8 cellular contexts compared by ENCODE assay signal in the genomic region with DNA sequence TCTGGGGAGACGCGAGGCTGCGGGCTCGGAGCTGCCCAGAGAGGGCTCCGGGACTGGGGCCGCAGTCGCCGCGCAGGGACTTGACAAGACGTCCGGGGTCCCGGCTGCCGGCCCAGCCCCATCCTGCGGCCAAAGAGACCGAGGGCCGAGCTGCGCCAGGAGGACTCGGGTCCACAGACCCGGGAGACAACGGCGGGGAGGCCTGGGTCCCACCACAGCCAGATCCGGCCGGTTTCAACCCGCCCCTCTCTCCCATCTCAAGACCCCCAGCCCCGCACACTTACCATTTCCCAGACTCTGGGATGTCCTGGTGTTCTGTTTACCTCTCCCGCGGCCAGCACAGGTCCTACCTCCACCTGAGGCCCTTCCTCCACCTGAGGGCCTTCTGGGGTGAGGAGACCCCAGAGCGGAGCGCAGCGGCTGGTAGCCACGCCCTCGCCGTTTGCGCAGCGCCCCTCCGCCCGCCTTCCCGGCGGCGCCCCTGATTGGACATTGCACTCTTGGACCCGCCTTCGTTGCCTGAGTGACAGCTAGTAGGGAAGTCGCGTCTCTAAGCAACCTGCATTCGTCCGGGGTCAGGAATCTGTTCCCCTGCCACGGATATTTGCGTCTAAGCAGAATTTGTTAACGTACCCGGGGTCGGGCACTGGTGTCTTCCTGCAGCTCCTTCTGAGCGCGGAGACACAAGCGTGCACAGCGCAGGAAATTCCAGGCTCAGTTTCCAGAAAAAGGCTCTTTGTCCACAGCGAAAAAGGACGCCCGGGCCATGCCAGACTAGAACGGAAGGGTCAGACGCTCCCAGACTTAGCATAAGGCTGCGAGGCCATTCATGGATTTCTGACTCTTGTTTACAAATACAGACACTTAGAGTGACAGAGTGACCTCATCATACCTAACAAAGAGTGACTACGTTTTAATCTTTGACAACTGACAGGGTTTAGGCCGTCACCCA. TPM values are rescaled to one million over a fixed set of nuclear protein-coding genes. Genes with fewer than 3 reads are reported as not detected.
DNase-seq lines count a peak whose midpoint lies in the region; ATAC-seq and TF ChIP-seq lines count a peak whose summit lies in the region.

A gene (minus strand): TSS at position 446 of the 952 bp plus-strand sequence. CDS start 159 bp downstream, at position 287.

- TF ChIP-seq CTCF in GM10248 (IDR thresholded peaks at IDR 0.05; ENCODE audit: control extremely low read depth, extremely low read depth, low read depth, missing control alignments) (no peak), ascending aorta (IDR thresholded peaks at IDR 0.05) (no peak), psoas muscle (IDR thresholded peaks at IDR 0.05) (no peak)

- WGBS in right cardiac atrium, result under 1% methylated on average over 63 of the region's 63 CpGs
- WGBS in psoas muscle, 3 donors, result 1 to 2% (median 1%) methylated on average over 56 to 63 of the region's 63 CpGs
- WGBS in urinary bladder, result under 1% methylated on average over 63 of the region's 63 CpGs

- peaks cover 0 to 15% of the 10 kb centered on the region in 2 donors for H3K4me1 ChIP-seq in ascending aorta
- H3K4me1 ChIP-seq in right cardiac atrium (ENCODE audit: control insufficient read depth, insufficient read depth, low read length), result no peaks in the 10 kb centered on the region
- H3K4me1 ChIP-seq in psoas muscle, result peaks cover 15% of the 10 kb centered on the region
- H3K4me1 ChIP-seq in urinary bladder (ENCODE audit: insufficient read depth), result no peaks in the 10 kb centered on the region

- H3K27me3 ChIP-seq in ascending aorta (no peaks in the 10 kb centered on the region), right cardiac atrium (ENCODE audit: control insufficient read depth, insufficient read depth) (no peaks in the 10 kb centered on the region), psoas muscle (ENCODE audit: insufficient read depth in 3 of 3, low read length in 2 of 3) (no peaks in the 10 kb centered on the region)

- peak; percentile 82 for ATAC-seq in HG02571 (IDR thresholded peaks at IDR 0.05; ENCODE audit: unreplicated experiment)
- ATAC-seq in T-helper 17 cell, result peak; percentile 99
- ATAC-seq in right cardiac atrium, result peak; percentile 99
- peak; percentile 96 to 100 (median 98) for ATAC-seq in psoas muscle

- H3K27ac Mint-ChIP-seq in T-helper 17 cell, result peak within 1 kb of the TSS; percentile 91

- no peaks in the 10 kb centered on the region for H3K27me3 Mint-ChIP-seq in T-helper 17 cell

- H3K27ac ChIP-seq in ascending aorta (peak within 1 kb of the TSS; percentile 74 to 76), right cardiac atrium (ENCODE audit: low read length) (peak within 1 kb of the TSS; percentile 44), psoas muscle (peak within 1 kb of the TSS; percentile 69), urinary bladder (ENCODE audit: low read depth) (peak within 1 kb of the TSS; percentile 74)

- H3K36me3 Mint-ChIP-seq in T-helper 17 cell (ENCODE audit: low read depth), result no peaks in the 10 kb centered on the region

- POLR2A ChIA-PET in GM10248 (lab: Yijun Ruan, JAX), result interaction anchor here (1.0 kb wide), 1 partner anchor 10 kb away, joined by 4 read pairs; no protein-coding TSS in a partner anchor

- no peaks in the 10 kb centered on the region for H3K9me3 ChIP-seq in T-helper 17 cell (ENCODE audit: control insufficient read depth, low read length, poor library complexity, severe bottlenecking)
- H3K9me3 ChIP-seq in ascending aorta, result no peaks in the 10 kb centered on the region
- H3K9me3 ChIP-seq in right cardiac atrium (ENCODE audit: control insufficient read depth, low read length), result no peaks in the 10 kb centered on the region
- no peaks in the 10 kb centered on the region for H3K9me3 ChIP-seq in psoas muscle

- intact Hi-C loops in ascending aorta (cut with DNase I) (loop anchor here (1.0 to 10.0 kb wide), 4 partner anchors 11 to 80 kb away; a partner anchor contains a TSS), right cardiac atrium (cut with DNase I) (no loop called here), psoas muscle (cut with DNase I) (loop anchor here in 1 of 2 donors (5.0 kb wide), 1 partner anchor 82 kb away; a partner anchor contains a TSS)

- H3K4me3 Mint-ChIP-seq in T-helper 17 cell, result peak within 1 kb of the TSS; percentile 94

- peaks cover 27% of the 10 kb centered on the region for H3K4me1 Mint-ChIP-seq in T-helper 17 cell

- H3K4me3 ChIP-seq in ascending aorta (peak within 1 kb of the TSS; percentile 86 to 98), right cardiac atrium (ENCODE audit: low read length) (peak within 1 kb of the TSS; percentile 71), psoas muscle (peak within 1 kb of the TSS; percentile 85), urinary bladder (ENCODE audit: low read depth, low read length) (peak within 1 kb of the TSS; percentile 81)

- peak; percentile 95 for DNase-seq in GM10248 (ENCODE audit: extremely low spot score)
- DNase-seq in NCI-H1417 treated with DMSO at 0.1 percent for 48 hours (lab: John Stamatoyannopoulos, UW), result peak; percentile 80
- DNase-seq in T-helper 17 cell, result peak; percentile 75 to 82 (median 81)
- DNase-seq in ascending aorta (ENCODE audit: low spot score in 2 of 2), result peak; percentile 63 to 94
- peak; percentile 91 to 97 (median 96) for DNase-seq in right cardiac atrium
- DNase-seq in psoas muscle, result peak; percentile 87 to 93

- CTCF ChIA-PET in GM10248 (lab: Yijun Ruan, JAX), result interaction anchor here (0.7 to 2.0 kb wide), 3 partner anchors 11 to 561 kb away, joined by 3 to 8 read pairs (median 5); no protein-coding TSS in a partner anchor

- H3K36me3 ChIP-seq in ascending aorta (no peaks in the 10 kb centered on the region), psoas muscle (ENCODE audit: insufficient read depth in 1 of 2, low read depth in 1 of 2) (no peaks in the 10 kb centered on the region), urinary bladder (ENCODE audit: insufficient read depth) (no peaks in the 10 kb centered on the region)

RNA-seq across cellular contexts. Expression of the gene that starts here (rescaled TPM):
- total RNA-seq in T-helper 17 cell (1 to 10 TPM; 1.5 to 1.6 TPM), ascending aorta (3.4 TPM), right cardiac atrium (1 to 10 TPM; 1.3 to 2.6 (median 2.0) TPM), psoas muscle (1 to 10 TPM in 3 of 4 donors, not detected in 1; 1.3 to 1.8 (median 1.7) TPM), urinary bladder (16.1 TPM)
- polyA plus RNA-seq in right cardiac atrium (1.3 TPM), psoas muscle (under 1 TPM; 0.58 to 0.91 (median 0.68) TPM), urinary bladder (1.1 TPM)

Comparison
In these comparisons a context has a peak if more than half of its experiments do, and no peak if none do; other contexts are left out.
1. Peak in every context shown above with its lines: DNase-seq, ATAC-seq, H3K4me3 ChIP-seq and H3K27ac ChIP-seq.